In the genomic region with DNA sequence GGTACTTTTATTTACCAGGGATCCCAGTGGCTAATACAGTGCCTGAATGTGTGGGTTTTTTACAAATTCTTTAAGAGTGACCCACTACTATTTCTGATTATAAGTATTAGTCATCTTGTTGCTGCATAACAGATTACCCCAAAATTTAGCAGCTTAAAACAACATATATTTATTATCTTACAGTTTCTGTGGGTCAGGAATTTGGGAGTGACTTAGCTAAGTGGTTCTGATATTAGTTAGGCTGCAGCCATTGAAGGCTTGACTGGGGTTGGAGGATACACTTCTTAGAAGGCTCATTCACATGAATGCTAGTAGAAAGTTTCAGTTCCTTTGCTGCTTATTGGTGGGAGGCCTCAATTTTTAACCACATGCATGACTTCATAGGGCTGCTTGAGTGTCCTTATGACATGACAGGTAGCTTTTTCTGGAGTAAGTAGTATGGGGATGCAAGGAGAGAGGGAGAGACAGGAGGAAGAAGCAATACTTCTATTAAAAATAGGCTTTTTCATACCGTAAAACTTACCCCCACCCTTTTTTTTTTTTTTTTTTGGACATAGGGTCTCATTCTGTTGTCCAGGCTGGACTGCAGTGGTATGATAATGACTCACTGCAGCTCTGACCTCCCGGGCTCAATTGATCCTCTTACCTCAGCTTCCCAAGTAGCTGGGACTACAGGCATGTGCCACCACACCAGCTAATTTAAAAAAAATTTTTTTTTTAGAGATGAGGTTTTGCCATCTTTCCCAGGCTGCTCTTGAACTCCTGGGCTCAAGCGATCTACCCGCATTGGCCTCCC, we compare ENCODE assay signal across 10 cellular contexts. TPM values are rescaled to one million over a fixed set of nuclear protein-coding genes. Genes with fewer than 3 reads are reported as not detected.
DNase-seq lines count a peak whose midpoint lies in the region; ATAC-seq and TF ChIP-seq lines count a peak whose summit lies in the region.
"Had no signal": no experiment of that assay in that cellular context is flagged by ENCODE, and none has a peak within 500 bp of the region (broad histone marks: within the 10 kb centered on the region; RNA-seq: fewer than 3 reads in every experiment).

No MANE protein-coding gene starts in this region.

- TF ChIP-seq CTCF in mesothelial cell of epicardium (IDR thresholded peaks at IDR 0.05; ENCODE audit: unreplicated experiment) = no peak

- H3K27me3 Mint-ChIP-seq in memory B cell (peaks cover 1% of the 10 kb centered on the region), mesothelial cell of epicardium (ENCODE audit: low read depth) (no peaks in the 10 kb centered on the region)

- H3K36me3 Mint-ChIP-seq in memory B cell = peaks cover 18% of the 10 kb centered on the region
- peaks cover 19% of the 10 kb centered on the region for H3K36me3 Mint-ChIP-seq in mesothelial cell of epicardium

- H3K4me3 Mint-ChIP-seq in memory B cell (no peak overlapping the region), mesothelial cell of epicardium (no peak overlapping the region)
- H3K4me3 Mint-ChIP-seq: neural crest cell had no signal

- peaks cover 3% of the 10 kb centered on the region for H3K9me3 Mint-ChIP-seq in memory B cell
- H3K9me3 Mint-ChIP-seq in mesothelial cell of epicardium = peaks cover 31% of the 10 kb centered on the region

- H3K27ac Mint-ChIP-seq in memory B cell = no peak overlapping the region
- no peak overlapping the region for H3K27ac Mint-ChIP-seq in mesothelial cell of epicardium

- DNase-seq in M059J (ENCODE audit: low read depth) = peak; percentile 63
- DNase-seq in memory B cell (ENCODE audit: low spot score in 2 of 2) = no peak
- no peak for DNase-seq in mesothelial cell of epicardium (ENCODE audit: low spot score in 2 of 2, unreplicated experiment in 2 of 2)
- no peak for DNase-seq in activated CD4-positive, alpha-beta T cell treated with anti-CD3 and anti-CD28 coated beads for 48 hours
- DNase-seq in NK-92 treated with Interleukin-12 subunit alpha and Interleukin-12 subunit beta, amount 100 ng/mL, for 24 hours (lab: John Stamatoyannopoulos, UW) = no peak
- DNase-seq in NCI-H82 (lab: John Stamatoyannopoulos, UW) = no peak
- DNase-seq: NCI-H526 treated with DMSO at 0.1 percent for 48 hours had no signal

- H3K4me1 Mint-ChIP-seq in memory B cell (peaks cover 11% of the 10 kb centered on the region), mesothelial cell of epicardium (no peaks in the 10 kb centered on the region)
- H3K4me1 Mint-ChIP-seq: neural crest cell had no signal

- peak; percentile 100 for ATAC-seq in GM19043 (IDR thresholded peaks at IDR 0.05; ENCODE audit: low read depth, unreplicated experiment)
- ATAC-seq in HG02759 (IDR thresholded peaks at IDR 0.05; ENCODE audit: unreplicated experiment) = peak; percentile 100
- peak; percentile 99 for ATAC-seq in memory B cell (ENCODE audit: low read depth)

RNA-seq across cellular contexts. Expression of a gene that starts 13.3 kb away (rescaled TPM):
- 11.7 and 18.4 TPM in 2 replicates for total RNA-seq in M059J (2014; rRNA removed; shearing (Covaris generic))
- total RNA-seq in mesothelial cell of epicardium = 32.1 to 37.3 TPM (median 33.9 TPM) in 3 replicates
